In the genomic region with DNA sequence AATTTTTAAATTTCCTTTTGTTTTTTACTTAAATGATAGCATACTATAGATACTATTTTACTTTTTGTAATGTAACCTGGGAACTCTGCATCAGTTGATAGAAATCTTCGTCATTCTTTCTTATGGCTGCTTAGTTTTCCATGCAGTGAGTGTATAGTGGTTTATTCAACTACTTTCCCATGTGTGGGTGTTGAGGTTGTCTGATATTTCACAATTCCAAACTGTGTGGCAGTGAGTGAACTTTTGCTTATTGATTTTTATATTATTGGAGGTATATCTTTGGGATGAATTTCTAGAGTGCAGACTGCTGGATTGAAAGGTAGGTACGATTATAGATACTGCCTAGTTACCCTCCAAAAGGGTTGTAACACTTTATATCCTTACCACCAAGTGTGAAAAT, we compare ENCODE assay signal across 25 cellular contexts.
"Had no signal": no experiment of that assay in that cellular context is flagged by ENCODE, and none has a peak within 500 bp of the region (broad histone marks: within the 10 kb centered on the region; RNA-seq: fewer than 3 reads in every experiment).

No MANE protein-coding gene starts in this region.

- H3K27ac ChIP-seq: ascending aorta, breast epithelium, cardiac muscle cell, colonic mucosa, epithelial cell of prostate, esophagus squamous epithelium had no signal

- H3K9me3 ChIP-seq: ascending aorta, breast epithelium, colonic mucosa, esophagus squamous epithelium had no signal

- H3K4me1 ChIP-seq: ascending aorta, breast epithelium, colonic mucosa had no signal

- DNase-seq: activated CD4-positive, alpha-beta memory T cell treated with anti-CD3 and anti-CD28 coated beads for 36 hours; activated CD4-positive, alpha-beta T cell treated with anti-CD3 and anti-CD28 coated beads for 36 hours; activated CD4-positive, alpha-beta T cell treated with anti-CD3 and anti-CD28 coated beads, Interleukin-2, amount 10 ng/mL, durations not matched to agents 24 days and 14 days; activated CD4-positive, CD25-positive, alpha-beta regulatory T cell; activated CD4-positive, CD25-positive, alpha-beta regulatory T cell treated with anti-CD3 and anti-CD28 coated beads, Interleukin-2, amount 50 U/mL, for 72 hours; activated CD8-positive, alpha-beta memory T cell treated with anti-CD3 and anti-CD28 coated beads, Interleukin-2, amount 10 ng/mL, durations not matched to agents 7 days and 5 days; activated CD8-positive, alpha-beta memory T cell treated with anti-CD3 and anti-CD28 coated beads, Interleukin-2, amount 50 U/mL, for 4 hours; activated CD8-positive, alpha-beta T cell treated with anti-CD3 and anti-CD28 coated beads, Interleukin-2, amount 10 ng/mL, durations not matched to agents 7 days and 5 days; activated gamma-delta T cell; activated naive CD4-positive, alpha-beta T cell; activated naive CD4-positive, alpha-beta T cell treated with anti-CD3 and anti-CD28 coated beads, Interleukin-2, amount 10 ng/mL, durations not matched to agents 7 days and 5 days; activated naive CD8-positive, alpha-beta T cell treated with anti-CD3 and anti-CD28 coated beads, Interleukin-2, amount 10 ng/mL, durations not matched to agents 7 days and 5 days; activated T-cell treated with anti-CD3 and anti-CD28 coated beads, Interleukin-2, amount 50 U/mL, for 1 hour; activated T-cell treated with anti-CD3 and anti-CD28 coated beads, Interleukin-2, amount 50 U/mL, for 72 hours; central memory CD4-positive, alpha-beta T cell; cerebellar nuclear complex; colonic mucosa; effector CD8-positive, alpha-beta T cell; esophagus squamous epithelium; T-helper 2 cell had no signal

- H3K27me3 ChIP-seq: ascending aorta, breast epithelium, cardiac muscle cell, colonic mucosa, esophagus squamous epithelium had no signal

- ATAC-seq: activated CD4-positive, alpha-beta T cell treated with anti-CD3 and anti-CD28 coated beads for 36 hours; activated CD8-positive, alpha-beta memory T cell treated with anti-CD3 and anti-CD28 coated beads, Interleukin-2, amount 10 ng/mL, durations not matched to agents 7 days and 5 days; activated CD8-positive, alpha-beta T cell treated with anti-CD3 and anti-CD28 coated beads, Interleukin-2, amount 10 ng/mL, durations not matched to agents 7 days and 5 days; activated naive CD4-positive, alpha-beta T cell treated with anti-CD3 and anti-CD28 coated beads, Interleukin-2, amount 50 U/mL, for 72 hours; activated T-cell treated with anti-CD3 and anti-CD28 coated beads, Interleukin-2, amount 50 U/mL, for 72 hours had no signal

- H3K4me3 ChIP-seq: ascending aorta, breast epithelium, cardiac muscle cell, colonic mucosa, esophagus squamous epithelium had no signal

- H3K36me3 ChIP-seq: ascending aorta, breast epithelium, cardiac muscle cell, colonic mucosa, esophagus squamous epithelium had no signal
